ENCODE assay signal across 9 cellular contexts in genomic region chr14:65170768-65171251, GRCh38.
DNase-seq lines count a peak whose midpoint lies in the region; ATAC-seq and TF ChIP-seq lines count a peak whose summit lies in the region.
"Had no signal": no experiment of that assay in that cellular context is flagged by ENCODE, and none has a peak within 500 bp of the region (broad histone marks: within the 10 kb centered on the region; RNA-seq: fewer than 3 reads in every experiment).

No MANE protein-coding gene starts in this region.

- peaks cover 4 to 5% of the 10 kb centered on the region in 2 donors for H3K27me3 Mint-ChIP-seq in T-cell

- H3K4me1 Mint-ChIP-seq in T-cell: peaks cover 10 to 17% (median 12%) of the 10 kb centered on the region in 3 donors

- H3K4me3 ChIP-seq in BJ (ENCODE audit: low read depth, low read length) (peak overlapping the region; percentile 14), iPS DF 6.9 (ENCODE audit: low read length) (no peak overlapping the region)
- H3K4me3 ChIP-seq: thyroid gland had no signal

- POLR2A ChIA-PET in BJ (lab: Charles Lee) (interaction anchor here (1.2 kb wide), 1 partner anchor 241 kb away, joined by 3 read pairs; no protein-coding TSS in a partner anchor), HEK293T (lab: Yijun Ruan, JAX) (interaction anchor here (0.9 to 3.8 kb wide), 2 partner anchors 184 to 241 kb away, joined by 5 to 21 read pairs; partner anchors contain the start of genes FNTB and FUT8), T-cell (lab: Charles Lee) (interaction anchor here in 1 of 2 donors (0.6 kb wide), 1 partner anchor 36 kb away, joined by 3 read pairs; no protein-coding TSS in a partner anchor)

- peak; percentile 73 to 91 (median 78) for ATAC-seq in T-cell (replicated peaks in 1 of 4)
- no peak for ATAC-seq in HG03439 (IDR thresholded peaks at IDR 0.05; ENCODE audit: unreplicated experiment)

- no peak for DNase-seq in BJ (ENCODE audit: low read depth)
- peak; percentile 60 for DNase-seq in HEK293T (ENCODE audit: extremely low spot score)
- peak in 29 of 34 experiments; percentile 3 to 40 (median 18) for DNase-seq in T-cell
- DNase-seq in amygdala (lab: John Stamatoyannopoulos, UW): peak in 48 of 56 donors; percentile 12 to 86 (median 49)
- peak; percentile 31 for DNase-seq in iPS DF 6.9 (ENCODE audit: low read depth, low spot score)
- DNase-seq in stimulated activated CD4-positive, alpha-beta T cell treated with anti-CD3 and anti-CD28 coated beads, Interleukin-12 subunit alpha, Interleukin-12 subunit beta, amount 100 ng/mL, for 24 hours (ENCODE audit: low read depth in 2 of 2): peak; percentile 15 to 36
- no peak for DNase-seq in NCI-H446 (lab: John Stamatoyannopoulos, UW)

- no CpG with 5 or more reads among the region's 15 CpGs for WGBS in iPS DF 6.9 (ENCODE audit: insufficient coverage, insufficient read length)

- peaks cover 4% of the 10 kb centered on the region; the same call in 1 of the 2 replicates for H3K4me1 ChIP-seq in iPS DF 6.9 (ENCODE audit: control insufficient read depth, insufficient read depth, low read length)

- H3K36me3 Mint-ChIP-seq in T-cell: no peaks in the 10 kb centered on the region

- peak; percentile 45; the same call in 1 of the 2 replicates for TF ChIP-seq CTCF in BJ (IDR thresholded peaks at IDR 0.05; ENCODE audit: insufficient read depth, low read depth, low read length)

- H3K27ac ChIP-seq in iPS DF 6.9 (ENCODE audit: low read length): no peak overlapping the region
- H3K27ac ChIP-seq: thyroid gland had no signal

- CTCF ChIA-PET in BJ (lab: Yijun Ruan, JAX): interaction anchor here (0.6 to 1.2 kb wide), 3 partner anchors 30 to 662 kb away, joined by 3 to 4 read pairs (median 4); partner anchors contain the start of gene FUT8
- CTCF ChIA-PET in HEK293T (lab: Yijun Ruan, JAX): interaction anchor here (0.7 kb wide), 1 partner anchor 654 kb away, joined by 3 read pairs; no protein-coding TSS in a partner anchor
- CTCF ChIA-PET in T-cell (lab: Charles Lee): interaction anchor here in 1 of 2 donors (0.6 to 2.1 kb wide), 3 partner anchors 236 to 478 kb away, joined by 3 to 11 read pairs (median 4); no protein-coding TSS in a partner anchor

- no peak overlapping the region for H3K27ac Mint-ChIP-seq in T-cell

- H3K4me3 Mint-ChIP-seq in T-cell: peak overlapping the region; percentile 61 to 72 (median 62)

- H3K9me3 ChIP-seq in iPS DF 6.9 (ENCODE audit: control insufficient read depth, insufficient read depth, low read length): no peaks in the 10 kb centered on the region
- H3K9me3 ChIP-seq: thyroid gland had no signal

- H3K27me3 ChIP-seq in BJ (ENCODE audit: control insufficient read depth, insufficient read depth, low read length): no peaks in the 10 kb centered on the region
- H3K27me3 ChIP-seq in iPS DF 6.9 (ENCODE audit: control insufficient read depth, insufficient read depth, low read length): no peaks in the 10 kb centered on the region
- H3K27me3 ChIP-seq: thyroid gland had no signal

- H3K9me3 Mint-ChIP-seq in T-cell: no peaks in the 10 kb centered on the region

- H3K36me3 ChIP-seq in BJ (ENCODE audit: control insufficient read depth, insufficient read depth, low read length) (no peaks in the 10 kb centered on the region), iPS DF 6.9 (ENCODE audit: control insufficient read depth, insufficient read depth, low read length) (no peaks in the 10 kb centered on the region)
- H3K36me3 ChIP-seq: thyroid gland had no signal

TF ChIP-seq in HEK293T, 16 proteins besides CTCF, POLR2A, EP300 and RAD21:
- TF ChIP-seq PKNOX1 (IDR thresholded peaks at IDR 0.05) (peak; percentile 86), ELF4 (IDR thresholded peaks at IDR 0.05) (no peak)

Comparison
In these comparisons a context has a peak if more than half of its experiments do, and no peak if none do; other contexts are left out.
1. DNase-seq: peak in HEK293T (single experiment), T-cell (29 of 34), amygdala (48 of 56), iPS DF 6.9 (single experiment) and stimulated activated CD4-positive, alpha-beta T cell treated with anti-CD3 and anti-CD28 coated beads, Interleukin-12 subunit alpha, Interleukin-12 subunit beta, amount 100 ng/mL, for 24 hours (2 of 2); none in BJ (single experiment) and NCI-H446 (0 of 2).